Comparison of ENCODE assay signal across 19 cellular contexts in genomic region chr4:25060586-25061340, GRCh38. TPM values are rescaled to one million over a fixed set of nuclear protein-coding genes. Genes with fewer than 3 reads are reported as not detected.
DNase-seq lines count a peak whose midpoint lies in the region; ATAC-seq and TF ChIP-seq lines count a peak whose summit lies in the region.
"Had no signal": no experiment of that assay in that cellular context is flagged by ENCODE, and none has a peak within 500 bp of the region (broad histone marks: within the 10 kb centered on the region; RNA-seq: fewer than 3 reads in every experiment).

No MANE protein-coding gene starts in this region.

- ATAC-seq in Panc1 (no peak), left lung (peak; percentile 12)
- ATAC-seq: activated naive CD4-positive, alpha-beta T cell treated with anti-CD3 and anti-CD28 coated beads, Interleukin-2, amount 50 U/mL, for 72 hours had no signal

- peaks cover 5% of the 10 kb centered on the region for H3K36me3 Mint-ChIP-seq in glutamatergic neuron (ENCODE audit: unreplicated experiment)
- H3K36me3 Mint-ChIP-seq: activated naive CD4-positive, alpha-beta T cell treated with anti-CD3 and anti-CD28 coated beads, Interleukin-2, amount 50 U/mL, for 72 hours had no signal

- DNase-seq in Panc1 (ENCODE audit: low read depth, low spot score) = no peak
- peak; percentile 66 for DNase-seq in fibroblast of pulmonary artery (ENCODE audit: low read depth)
- no peak for DNase-seq in left lung
- DNase-seq in vagina (ENCODE audit: extremely low spot score in 2 of 2) = no peak
- DNase-seq in NCI-H2081 treated with DMSO at 0.1 percent for 48 hours (lab: John Stamatoyannopoulos, UW) = no peak
- no peak for DNase-seq in T-helper 1 cell
- DNase-seq in glutamatergic neuron = no peak
- DNase-seq: activated B cell treated with CpG ODN at 0.5 μM for 24 hours, cerebellar nuclear complex, foreskin melanocyte, NCI-H1092, NCI-H187, NCI-H226, small intestine, substantia nigra had no signal

- H3K4me1 Mint-ChIP-seq in glutamatergic neuron (ENCODE audit: low read depth, unreplicated experiment) = no peaks in the 10 kb centered on the region
- H3K4me1 Mint-ChIP-seq: activated B cell treated with CpG ODN at 0.5 μM for 24 hours had no signal

- BruUV-seq in Panc1 (replicated peaks; lab: Mats Ljungman, UMichigan) = no TSS peak

- H3K4me3 ChIP-seq in Panc1 (ENCODE audit: low read depth in 2 of 2, low read length in 2 of 2) = no peak overlapping the region
- H3K4me3 ChIP-seq in fibroblast of pulmonary artery (replicated peaks; ENCODE audit: low read depth, low read length) = no peak overlapping the region
- no peak overlapping the region for H3K4me3 ChIP-seq in left lung
- H3K4me3 ChIP-seq in vagina = no peak overlapping the region

- CTCF ChIA-PET in Panc1 (lab: Charles Lee) = no interaction called here

- intact Hi-C loops in Panc1 (cut with micrococcal nuclease; ENCODE audit: unreplicated experiment) = no loop called here
- intact Hi-C loops in left lung (cut with DNase I) = no loop called here
- intact Hi-C loops in vagina (cut with DNase I) = no loop called here

- no peak for TF ChIP-seq POLR2A in vagina (IDR thresholded peaks at IDR 0.05)

- in situ Hi-C loops in Panc1 (cut with HindIII; ENCODE audit: low pct_unique_long_range_greater_than_20kb, low sequenced_read_pairs) = no loop called here

- H3K4me1 ChIP-seq in Panc1 (ENCODE audit: control insufficient read depth, insufficient read depth, low read length) (no peaks in the 10 kb centered on the region), left lung (no peaks in the 10 kb centered on the region), vagina (no peaks in the 10 kb centered on the region)

- H3K9me3 Mint-ChIP-seq in glutamatergic neuron (ENCODE audit: unreplicated experiment) = peaks cover 4% of the 10 kb centered on the region
- H3K9me3 Mint-ChIP-seq: activated B cell treated with CpG ODN at 0.5 μM for 24 hours; activated T-helper 1 cell treated with anti-CD3 and anti-CD28 coated beads, Interleukin-12 subunit alpha, Interleukin-12 subunit beta, Interleukin-2, Interleukin-4 antibody, amounts not matched to agents 30 ng/mL and 10 ng/mL and 1 ng/mL, durations not matched to agents 14 hours and 24 hours and 36 hours had no signal

- no peaks in the 10 kb centered on the region for H3K27me3 ChIP-seq in Panc1 (ENCODE audit: control insufficient read depth, insufficient read depth, low read length)
- H3K27me3 ChIP-seq in left lung = no peaks in the 10 kb centered on the region
- H3K27me3 ChIP-seq in vagina = no peaks in the 10 kb centered on the region

- H3K9me3 ChIP-seq in Panc1 (ENCODE audit: control insufficient read depth, insufficient read depth, low read depth, low read length) = no peaks in the 10 kb centered on the region
- H3K9me3 ChIP-seq in left lung = no peaks in the 10 kb centered on the region
- H3K9me3 ChIP-seq in vagina = no peaks in the 10 kb centered on the region

- H3K27me3 Mint-ChIP-seq in glutamatergic neuron (ENCODE audit: unreplicated experiment) = no peaks in the 10 kb centered on the region

- TF ChIP-seq CTCF in Panc1 (IDR thresholded peaks at IDR 0.05) = peak; percentile 9; the same call in 1 of the 2 replicates
- peak; percentile 41 for TF ChIP-seq CTCF in fibroblast of pulmonary artery (IDR thresholded peaks at IDR 0.05; ENCODE audit: low read length, missing control alignments)
- TF ChIP-seq CTCF in left lung (IDR thresholded peaks at IDR 0.05) = no peak
- TF ChIP-seq CTCF in vagina (IDR thresholded peaks at IDR 0.05) = no peak
- no peak for TF ChIP-seq CTCF in glutamatergic neuron (IDR thresholded peaks at IDR 0.05; ENCODE audit: partially characterized antibody, unreplicated experiment)

- H3K27ac Mint-ChIP-seq in glutamatergic neuron (ENCODE audit: unreplicated experiment) = no peak overlapping the region
- H3K27ac Mint-ChIP-seq: activated B cell treated with CpG ODN at 0.5 μM for 24 hours; activated naive CD4-positive, alpha-beta T cell treated with anti-CD3 and anti-CD28 coated beads, Interleukin-2, amount 50 U/mL, for 72 hours; activated T-helper 1 cell treated with anti-CD3 and anti-CD28 coated beads, Interleukin-12 subunit alpha, Interleukin-12 subunit beta, Interleukin-2, Interleukin-4 antibody, amounts not matched to agents 30 ng/mL and 10 ng/mL and 1 ng/mL, durations not matched to agents 14 hours and 24 hours and 36 hours had no signal

- H3K4me3 Mint-ChIP-seq in glutamatergic neuron (ENCODE audit: unreplicated experiment) = no peak overlapping the region
- H3K4me3 Mint-ChIP-seq: activated B cell treated with CpG ODN at 0.5 μM for 24 hours; activated T-helper 1 cell treated with anti-CD3 and anti-CD28 coated beads, Interleukin-12 subunit alpha, Interleukin-12 subunit beta, Interleukin-2, Interleukin-4 antibody, amounts not matched to agents 30 ng/mL and 10 ng/mL and 1 ng/mL, durations not matched to agents 14 hours and 24 hours and 36 hours had no signal

- H3K36me3 ChIP-seq in Panc1 (ENCODE audit: control insufficient read depth, insufficient read depth, low read length) (no peaks in the 10 kb centered on the region), left lung (no peaks in the 10 kb centered on the region), vagina (no peaks in the 10 kb centered on the region)

- H3K27ac ChIP-seq in Panc1 (ENCODE audit: low read length) (no peak overlapping the region), left lung (no peak overlapping the region), vagina (peak overlapping the region; percentile 36)
- H3K27ac ChIP-seq: C4-2B had no signal

- POLR2A ChIA-PET in Panc1 (lab: Charles Lee) = no interaction called here

RNA-seq across cellular contexts. Expression of gene LGI2, which starts 30.0 kb away (rescaled TPM):
- total RNA-seq in Panc1 (2021; ENCODE audit: unreplicated experiment) = not detected
- not detected for polyA plus RNA-seq in Panc1 (2012; ENCODE audit: insufficient read length)
- total RNA-seq in left lung = 1 to 10 TPM; 4.8 to 7.7 TPM
- 0.98 TPM for total RNA-seq in vagina
- total RNA-seq in glutamatergic neuron (ENCODE audit: unreplicated experiment) = 20.5 TPM
- total RNA-seq: activated B cell treated with CpG ODN at 0.5 μM for 24 hours; activated naive CD4-positive, alpha-beta T cell treated with anti-CD3 and anti-CD28 coated beads, Interleukin-2, amount 50 U/mL, for 72 hours; activated T-helper 1 cell treated with anti-CD3 and anti-CD28 coated beads, Interleukin-12 subunit alpha, Interleukin-12 subunit beta, Interleukin-2, Interleukin-4 antibody, amounts not matched to agents 30 ng/mL and 10 ng/mL and 1 ng/mL, durations not matched to agents 14 hours and 24 hours and 36 hours; lung microvascular endothelial cell had no signal

Comparison
In these comparisons a context has a peak if more than half of its experiments do, and no peak if none do; other contexts are left out.
1. CTCF ChIP-seq: peak in Panc1 (single experiment) and fibroblast of pulmonary artery (single experiment); none in left lung (0 of 2), vagina (0 of 3) and glutamatergic neuron (single experiment).